22 cellular contexts compared by ENCODE assay signal in genomic region chr3:100882571-100882981, GRCh38.
DNase-seq lines count a peak whose midpoint lies in the region; ATAC-seq and TF ChIP-seq lines count a peak whose summit lies in the region.
"Had no signal": no experiment of that assay in that cellular context is flagged by ENCODE, and none has a peak within 500 bp of the region (broad histone marks: within the 10 kb centered on the region; RNA-seq: fewer than 3 reads in every experiment).

No MANE protein-coding gene starts in this region.

- H3K36me3 ChIP-seq in brain microvascular endothelial cell (replicated peaks): no peaks in the 10 kb centered on the region
- H3K36me3 ChIP-seq in suprapubic skin: no peaks in the 10 kb centered on the region
- H3K36me3 ChIP-seq: colonic mucosa, esophagus squamous epithelium, right lobe of liver, thyroid gland had no signal

- ATAC-seq in Right ventricle myocardium superior (ENCODE audit: poor library complexity): peak; percentile 32
- peak; percentile 58 to 88 for ATAC-seq in left cardiac atrium
- no peak for ATAC-seq in HG02798 (IDR thresholded peaks at IDR 0.05; ENCODE audit: poor library complexity, unreplicated experiment)
- ATAC-seq: right lobe of liver had no signal

- intact Hi-C loops in Right ventricle myocardium superior (cut with DNase I) (no loop called here), cardiac septum (cut with DNase I) (no loop called here), left cardiac atrium (cut with DNase I) (no loop called here)

- in situ Hi-C loops in brain microvascular endothelial cell (cut with HindIII; ENCODE audit: low pct_ligation_motif_present, low sequenced_read_pairs): no loop called here

- TF ChIP-seq CTCF in brain microvascular endothelial cell (IDR thresholded peaks at IDR 0.05; ENCODE audit: low read depth, low read length, missing control alignments): no peak
- TF ChIP-seq CTCF in suprapubic skin (IDR thresholded peaks at IDR 0.05): no peak

- DNase-seq in Right ventricle myocardium superior: no peak
- no peak for DNase-seq in cardiac septum (ENCODE audit: low spot score)
- DNase-seq in brain microvascular endothelial cell: peak; percentile 26
- peak; percentile 22 for DNase-seq in left cardiac atrium
- DNase-seq in suprapubic skin (ENCODE audit: low spot score in 2 of 2): no peak
- no peak for DNase-seq in ecto neural progenitor cell (ENCODE audit: low spot score)
- DNase-seq in HK-2 (ENCODE audit: unreplicated experiment): no peak
- DNase-seq: ACHN; activated CD4-positive, alpha-beta T cell treated with anti-CD3 and anti-CD28 coated beads for 48 hours; activated naive CD8-positive, alpha-beta T cell treated with anti-CD3 and anti-CD28 coated beads, Interleukin-2, amount 10 ng/mL, durations not matched to agents 7 days and 5 days; activated T-cell treated with anti-CD3 and anti-CD28 coated beads, Interleukin-2, amount 50 U/mL, for 1 hour; colonic mucosa; esophagus squamous epithelium; NCI-H1930; NCI-H748 treated with DMSO at 0.1 percent for 48 hours; nephron progenitor cell; right lobe of liver; SHP77 treated with DMSO at 0.1 percent for 48 hours; stimulated activated CD4-positive, alpha-beta T cell treated with anti-CD3 and anti-CD28 coated beads, Interleukin-2, amount 100 ng/mL, for 48 hours; thyroid gland had no signal

- no peak for TF ChIP-seq EP300 in suprapubic skin (IDR thresholded peaks at IDR 0.05)

- H3K4me1 ChIP-seq in suprapubic skin: peaks cover 18% of the 10 kb centered on the region
- H3K4me1 ChIP-seq: colonic mucosa, right lobe of liver had no signal

- 22% methylated on average over 1 of the region's 1 CpG for WGBS in suprapubic skin

- TF ChIP-seq POLR2A in suprapubic skin (IDR thresholded peaks at IDR 0.05): no peak

- no peaks in the 10 kb centered on the region for H3K9me3 ChIP-seq in suprapubic skin
- H3K9me3 ChIP-seq: colonic mucosa, esophagus squamous epithelium, right lobe of liver, thyroid gland had no signal

- H3K27me3 ChIP-seq in brain microvascular endothelial cell (replicated peaks) (no peaks in the 10 kb centered on the region), suprapubic skin (no peaks in the 10 kb centered on the region)
- H3K27me3 ChIP-seq: colonic mucosa, esophagus squamous epithelium, right lobe of liver, thyroid gland had no signal

- H3K27ac ChIP-seq in brain microvascular endothelial cell (no peak overlapping the region), suprapubic skin (peak overlapping the region; percentile 52)
- H3K27ac ChIP-seq: colonic mucosa, esophagus squamous epithelium, right lobe of liver, thyroid gland had no signal

- no peak overlapping the region for H3K4me3 ChIP-seq in brain microvascular endothelial cell (ENCODE audit: low read depth, low read length)
- no peak overlapping the region for H3K4me3 ChIP-seq in suprapubic skin
- H3K4me3 ChIP-seq: colonic mucosa, esophagus squamous epithelium, lung, right lobe of liver, thyroid gland had no signal

Comparison
In these comparisons a context has a peak if more than half of its experiments do, and no peak if none do; other contexts are left out.
1. DNase-seq: peak in brain microvascular endothelial cell (single experiment) and left cardiac atrium (single experiment); none in Right ventricle myocardium superior (single experiment), cardiac septum (single experiment), suprapubic skin (0 of 2), ecto neural progenitor cell (single experiment) and HK-2 (single experiment).